ENCODE assay signal across 2 cellular contexts in genomic region chr6:43434441-43434840, GRCh38.
TF ChIP-seq lines count a peak whose summit lies in the region.

No MANE protein-coding gene starts in this region.

TF ChIP-seq in GM23338, 12 proteins besides CTCF, POLR2A, EP300 and RAD21:
- no peak for TF ChIP-seq ETS1 (IDR thresholded peaks at IDR 0.05)
- TF ChIP-seq EZH2 (IDR thresholded peaks at IDR 0.05; ENCODE audit: low read depth, unreplicated experiment), result no peak
- no peak for TF ChIP-seq EZH2phosphoT487 (IDR thresholded peaks at IDR 0.05; ENCODE audit: unreplicated experiment)
- TF ChIP-seq REST (IDR thresholded peaks at IDR 0.05; ENCODE audit: unreplicated experiment), result no peak
- TF ChIP-seq CREB1 (CRISPR knock-in tag; IDR thresholded peaks at IDR 0.05; ENCODE audit: low read depth), result no peak
- TF ChIP-seq ZNF462 (CRISPR knock-in tag; IDR thresholded peaks at IDR 0.05), result no peak
- TF ChIP-seq NANOG (IDR thresholded peaks at IDR 0.05; ENCODE audit: borderline replicate concordance), result no peak
- no peak for TF ChIP-seq ZNF331 (CRISPR knock-in tag; IDR thresholded peaks at IDR 0.05; ENCODE audit: low read depth)
- no peak for TF ChIP-seq ZNF114 (CRISPR knock-in tag; IDR thresholded peaks at IDR 0.05)
- TF ChIP-seq STAT1 (IDR thresholded peaks at IDR 0.05; ENCODE audit: unreplicated experiment), result no peak
- TF ChIP-seq JUNB (IDR thresholded peaks at IDR 0.05; ENCODE audit: unreplicated experiment), result no peak

TF ChIP-seq in K562, 482 proteins besides CTCF, POLR2A, EP300 and RAD21:
- TF ChIP-seq POLR2G (IDR thresholded peaks at IDR 0.05; ENCODE audit: low read depth, low read length) (0 out of 2 replicates have a peak, but pooled peaks have one; percentile 24), PHB2 (IDR thresholded peaks at IDR 0.05; ENCODE audit: low read depth) (no peak)
